14 cellular contexts compared by ENCODE assay signal in genomic region chr5:167642779-167643517, GRCh38.
DNase-seq lines count a peak whose midpoint lies in the region; ATAC-seq and TF ChIP-seq lines count a peak whose summit lies in the region.
"Had no signal": no experiment of that assay in that cellular context is flagged by ENCODE, and none has a peak within 500 bp of the region (broad histone marks: within the 10 kb centered on the region; RNA-seq: fewer than 3 reads in every experiment).

No MANE protein-coding gene starts in this region.

- intact Hi-C loops in cardiac septum (cut with DNase I) = no loop called here

- TF ChIP-seq CTCF in choroid plexus epithelial cell (conservative IDR thresholded peaks at IDR 0.05; ENCODE audit: low read depth, low read length) (no peak), suprapubic skin (IDR thresholded peaks at IDR 0.05) (no peak)

- H3K27me3 ChIP-seq in BLaER1 (no peaks in the 10 kb centered on the region), suprapubic skin (no peaks in the 10 kb centered on the region)
- H3K27me3 ChIP-seq: esophagus squamous epithelium had no signal

- H3K4me3 ChIP-seq in BLaER1 (no peak overlapping the region), choroid plexus epithelial cell (ENCODE audit: low read depth, low read length) (no peak overlapping the region), suprapubic skin (no peak overlapping the region)
- H3K4me3 ChIP-seq: esophagus squamous epithelium had no signal

- no peak for TF ChIP-seq EP300 in suprapubic skin (IDR thresholded peaks at IDR 0.05)

- WGBS in suprapubic skin = 43% methylated on average over 9 of the region's 9 CpGs

- no peak for TF ChIP-seq POLR2A in suprapubic skin (IDR thresholded peaks at IDR 0.05)

- peak overlapping the region; percentile 30; the same call in 1 of the 2 replicates for H3K4me2 ChIP-seq in BLaER1

- peak; percentile 92 for DNase-seq in NCI-H226
- DNase-seq in choroid plexus epithelial cell (ENCODE audit: low read depth) = peak; percentile 96
- DNase-seq in non-pigmented ciliary epithelial cell (ENCODE audit: low read depth) = peak; percentile 95
- DNase-seq in cardiac septum (ENCODE audit: low spot score) = no peak
- no peak for DNase-seq in activated T-cell treated with anti-CD3 and anti-CD28 coated beads, Interleukin-2, amount 50 U/mL, for 48 hours
- no peak for DNase-seq in suprapubic skin (ENCODE audit: low spot score in 2 of 2)
- DNase-seq: esophagus squamous epithelium; Karpas-422; kidney glomerular epithelial cell; natural killer cell; stimulated activated CD4-positive, alpha-beta T cell treated with anti-CD3 and anti-CD28 coated beads, Interleukin-15, amount 100 ng/mL, for 24 hours; WERI-Rb-1 had no signal

- peaks cover 89% of the 10 kb centered on the region; the same call in 1 of the 2 replicates for H4K20me1 ChIP-seq in BLaER1

- no peak overlapping the region for H3K9ac ChIP-seq in BLaER1

- H3K36me3 ChIP-seq in BLaER1 (peaks cover 32% of the 10 kb centered on the region; the same call in 1 of the 2 replicates), suprapubic skin (no peaks in the 10 kb centered on the region)
- H3K36me3 ChIP-seq: esophagus squamous epithelium, WERI-Rb-1 had no signal

- ATAC-seq in GM21723 (IDR thresholded peaks at IDR 0.05; ENCODE audit: unreplicated experiment) = no peak
- ATAC-seq: natural killer cell had no signal

- H3K27ac ChIP-seq in BLaER1 (no peak overlapping the region), suprapubic skin (no peak overlapping the region)
- H3K27ac ChIP-seq: esophagus squamous epithelium, WERI-Rb-1 had no signal

- H3K9me3 ChIP-seq in BLaER1 (no peaks in the 10 kb centered on the region), suprapubic skin (no peaks in the 10 kb centered on the region)
- H3K9me3 ChIP-seq: esophagus squamous epithelium had no signal

- peaks cover 35% of the 10 kb centered on the region for H3K4me1 ChIP-seq in BLaER1
- peaks cover 4% of the 10 kb centered on the region for H3K4me1 ChIP-seq in suprapubic skin
- H3K4me1 ChIP-seq: esophagus squamous epithelium had no signal

Comparison
In these comparisons a context has a peak if more than half of its experiments do, and no peak if none do; other contexts are left out.
1. DNase-seq: peak in NCI-H226 (single experiment), choroid plexus epithelial cell (single experiment) and non-pigmented ciliary epithelial cell (single experiment); none in cardiac septum (single experiment), activated T-cell treated with anti-CD3 and anti-CD28 coated beads, Interleukin-2, amount 50 U/mL, for 48 hours (0 of 2) and suprapubic skin (0 of 2).